Comparison of ENCODE assay signal across 9 cellular contexts in genomic region chr5:1801954-1802295, GRCh38. TPM values are rescaled to one million over a fixed set of nuclear protein-coding genes. Genes with fewer than 3 reads are reported as not detected.
DNase-seq lines count a peak whose midpoint lies in the region; ATAC-seq, FAIRE-seq and TF ChIP-seq lines count a peak whose summit lies in the region.
"Had no signal": no experiment of that assay in that cellular context is flagged by ENCODE, and none has a peak within 500 bp of the region (broad histone marks: within the 10 kb centered on the region; RNA-seq: fewer than 3 reads in every experiment).

No MANE protein-coding gene starts in this region.

- no peak for TF ChIP-seq CTCF in pancreas (IDR thresholded peaks at IDR 0.05)

- H3K27ac ChIP-seq in esophagus (ENCODE audit: low read depth in 2 of 2, low read length in 1 of 2) (peak overlapping the region in 1 of 2 donors; percentile 69), pancreas (no peak overlapping the region)

- H3K4me1 ChIP-seq in esophagus (ENCODE audit: control insufficient read depth in 2 of 2, insufficient read depth in 2 of 2, low read length in 1 of 2) (peaks cover 3 to 5% of the 10 kb centered on the region in 2 donors), pancreas (peaks cover 0 to 13% (median 7%) of the 10 kb centered on the region in 3 donors)

- ATAC-seq in pancreas, result no peak
- ATAC-seq in HG02642 (IDR thresholded peaks at IDR 0.05; ENCODE audit: poor library complexity, unreplicated experiment), result no peak
- ATAC-seq in HG03039 (IDR thresholded peaks at IDR 0.05; ENCODE audit: unreplicated experiment), result no peak
- no peak for ATAC-seq in HG02938 (IDR thresholded peaks at IDR 0.05; ENCODE audit: unreplicated experiment)

- no peak for FAIRE-seq in pancreas (lab: Jason Lieb, UNC)
- FAIRE-seq: endometrium had no signal

- H3K4me3 ChIP-seq in esophagus (ENCODE audit: low read depth in 1 of 2, low read length in 2 of 2), result peak overlapping the region; percentile 81 to 99
- peak overlapping the region; percentile 83 to 96 (median 88) for H3K4me3 ChIP-seq in pancreas

- DNase-seq in activated T-cell treated with anti-CD3 and anti-CD28 coated beads, Interleukin-2, amount 50 U/mL, for 24 hours, result no peak
- no peak for DNase-seq in activated T-cell treated with anti-CD3 and anti-CD28 coated beads, Interleukin-2, amount 50 U/mL, for 48 hours
- DNase-seq in RPMI8226 (peak; percentile 50), pancreas (no peak)

- H3K27me3 Mint-ChIP-seq in activated T-cell treated with anti-CD3 and anti-CD28 coated beads, Interleukin-2, amount 50 U/mL, for 24 hours, result no peaks in the 10 kb centered on the region

- no peaks in the 10 kb centered on the region for H3K9me3 ChIP-seq in esophagus (ENCODE audit: control insufficient read depth in 2 of 2, insufficient read depth in 1 of 2, low read depth in 1 of 2, low read length in 1 of 2)
- no peaks in the 10 kb centered on the region for H3K9me3 ChIP-seq in pancreas

- H3K27me3 ChIP-seq in esophagus (ENCODE audit: control insufficient read depth in 1 of 2, insufficient read depth in 2 of 2, low read length in 2 of 2), result no peaks in the 10 kb centered on the region
- no peaks in the 10 kb centered on the region for H3K27me3 ChIP-seq in pancreas

- peaks cover 65% of the 10 kb centered on the region for H3K4me1 Mint-ChIP-seq in activated T-cell treated with anti-CD3 and anti-CD28 coated beads, Interleukin-2, amount 50 U/mL, for 24 hours (ENCODE audit: low read depth)

- intact Hi-C loops in pancreas (cut with DNase I), result no loop called here

- H3K36me3 Mint-ChIP-seq in activated T-cell treated with anti-CD3 and anti-CD28 coated beads, Interleukin-2, amount 50 U/mL, for 24 hours (ENCODE audit: low read depth), result peaks cover 91% of the 10 kb centered on the region

- H3K27ac Mint-ChIP-seq in activated T-cell treated with anti-CD3 and anti-CD28 coated beads, Interleukin-2, amount 50 U/mL, for 24 hours, result peak overlapping the region; percentile 99

- 11 to 13% methylated on average over 7 of the region's 7 CpGs for WGBS in esophagus, 2 donors
- 4% methylated on average over 7 of the region's 7 CpGs for WGBS in pancreas, 2 donors

- H3K4me3 Mint-ChIP-seq in activated T-cell treated with anti-CD3 and anti-CD28 coated beads, Interleukin-2, amount 50 U/mL, for 24 hours, result peak overlapping the region; percentile 99

- H3K9me3 Mint-ChIP-seq in activated T-cell treated with anti-CD3 and anti-CD28 coated beads, Interleukin-2, amount 50 U/mL, for 24 hours, result no peaks in the 10 kb centered on the region

- peaks cover 16 to 34% of the 10 kb centered on the region in 2 donors for H3K36me3 ChIP-seq in esophagus (ENCODE audit: control insufficient read depth in 2 of 2, insufficient read depth in 2 of 2, low read length in 1 of 2)
- H3K36me3 ChIP-seq in pancreas, result peaks cover 0 to 20% (median 4%) of the 10 kb centered on the region in 3 donors

RNA-seq across cellular contexts. Expression of gene NDUFS6, which starts 0.7 kb away (rescaled TPM):
- polyA plus RNA-seq in esophagus (10 to 100 TPM; 41.8 to 67.4 TPM), pancreas (10 to 100 TPM; 24.9 to 41.9 TPM)
- 10 to 100 TPM in 5 of 6 donors, 1 to 10 TPM in 1; 8.2 to 15.9 (median 13.4) TPM for total RNA-seq in pancreas

RNA-seq across cellular contexts. Expression of gene MRPL36, which starts 2.3 kb away (rescaled TPM):
- polyA plus RNA-seq in esophagus (10 to 100 TPM; 32.6 to 78.2 TPM), pancreas (10 to 100 TPM; 21.9 to 48.0 TPM)
- total RNA-seq in pancreas, result 10 to 100 TPM; 13.1 to 19.5 (median 15.3) TPM
